9 cellular contexts compared by ENCODE assay signal in genomic region chr18:36411745-36412168, GRCh38.
DNase-seq lines count a peak whose midpoint lies in the region; FAIRE-seq and TF ChIP-seq lines count a peak whose summit lies in the region.
"Had no signal": no experiment of that assay in that cellular context is flagged by ENCODE, and none has a peak within 500 bp of the region (broad histone marks: within the 10 kb centered on the region; RNA-seq: fewer than 3 reads in every experiment).

No MANE protein-coding gene starts in this region.

- WGBS in spleen, 5 donors = 60 to 82% (median 68%) methylated on average over 3 of the region's 3 CpGs

- no peak overlapping the region for H2AFZ ChIP-seq in keratinocyte (ENCODE audit: control insufficient read depth, low read length)

- H3K4me3 ChIP-seq in keratinocyte (ENCODE audit: control insufficient read depth in 2 of 3, extremely low read depth in 1 of 3, insufficient read depth in 2 of 3, low read depth in 1 of 3, low read length in 3 of 3) (no peak overlapping the region), spleen (no peak overlapping the region)

- no peaks in the 10 kb centered on the region for H3K9me1 ChIP-seq in keratinocyte (ENCODE audit: control insufficient read depth, extremely low read depth, insufficient read depth, low read length)

- H3K9me3 ChIP-seq in keratinocyte (ENCODE audit: control insufficient read depth, low read depth, low read length) = no peaks in the 10 kb centered on the region
- no peaks in the 10 kb centered on the region for H3K9me3 ChIP-seq in spleen

- TF ChIP-seq POLR2A in spleen (IDR thresholded peaks at IDR 0.05) = no peak

- no peaks in the 10 kb centered on the region for H4K20me1 ChIP-seq in keratinocyte (ENCODE audit: control insufficient read depth, extremely low read depth, insufficient read depth, low read length)

- peak; percentile 38 for DNase-seq in DMS53 treated with DMSO at 0.1 percent for 48 hours (lab: John Stamatoyannopoulos, UW; ENCODE audit: unreplicated experiment)
- peak; percentile 19 for DNase-seq in HuH-7 (ENCODE audit: low spot score)
- DNase-seq in SW480 (ENCODE audit: low spot score) = peak; percentile 50
- no peak for DNase-seq in keratinocyte (ENCODE audit: low read depth, low spot score)
- no peak for DNase-seq in cerebellum (ENCODE audit: low spot score)
- DNase-seq in activated CD4-positive, alpha-beta T cell treated with anti-CD3 and anti-CD28 coated beads for 4 hours = no peak
- DNase-seq in activated effector memory CD4-positive, alpha-beta T cell treated with Interleukin-2 at 50 U/mL for 16 hours = no peak
- no peak for DNase-seq in spleen
- DNase-seq: naive thymus-derived CD4-positive, alpha-beta T cell had no signal

- peak; percentile 54 to 66 (median 57) for TF ChIP-seq CTCF in keratinocyte (optimal IDR thresholded peaks at IDR 0.05 in 1 of 3, IDR thresholded peaks at IDR 0.05 in 1 of 3, conservative IDR thresholded peaks at IDR 0.05 in 1 of 3; ENCODE audit: extremely low read depth in 1 of 3, insufficient read depth in 2 of 3, low read length in 3 of 3)
- no peak for TF ChIP-seq CTCF in spleen (IDR thresholded peaks at IDR 0.05 in 8 of 11, conservative IDR thresholded peaks at IDR 0.05 in 3 of 11)

- no peak overlapping the region for H3K27ac ChIP-seq in keratinocyte (ENCODE audit: control insufficient read depth, insufficient read depth, low read length)
- no peak overlapping the region for H3K27ac ChIP-seq in spleen

- no peaks in the 10 kb centered on the region for H3K79me2 ChIP-seq in keratinocyte (ENCODE audit: control insufficient read depth, insufficient read depth, low read length)

- FAIRE-seq in keratinocyte (lab: Jason Lieb, UNC) = no peak

- H3K9ac ChIP-seq in keratinocyte (ENCODE audit: control insufficient read depth, extremely low read depth, insufficient read depth, low read length) = no peak overlapping the region

- dilution Hi-C loops in keratinocyte (cut with MboI; ENCODE audit: extremely low pct_ligation_motif_present, low sequenced_read_pairs) = no loop called here

- H3K4me2 ChIP-seq in keratinocyte (ENCODE audit: control insufficient read depth, extremely low read depth, insufficient read depth, low read depth, low read length) = no peak overlapping the region

- intact Hi-C loops in spleen (cut with DNase I; ENCODE audit: low total_unique reads) = no loop called here

- no peaks in the 10 kb centered on the region for H3K27me3 ChIP-seq in keratinocyte (ENCODE audit: control insufficient read depth, extremely low read depth, insufficient read depth, low read length)
- H3K27me3 ChIP-seq in spleen (replicated peaks in 1 of 7) = no peaks in the 10 kb centered on the region

- H3K36me3 ChIP-seq in keratinocyte (ENCODE audit: control insufficient read depth in 2 of 2, extremely low read depth in 1 of 2, insufficient read depth in 2 of 2, low read length in 2 of 2) (no peaks in the 10 kb centered on the region), spleen (no peaks in the 10 kb centered on the region)

- H3K4me1 ChIP-seq in keratinocyte (ENCODE audit: control insufficient read depth, extremely low read depth, insufficient read depth, low read length) = peaks cover 4% of the 10 kb centered on the region
- H3K4me1 ChIP-seq in spleen = no peaks in the 10 kb centered on the region

Comparison
In these comparisons a context has a peak if more than half of its experiments do, and no peak if none do; other contexts are left out.
1. DNase-seq: peak in DMS53 treated with DMSO at 0.1 percent for 48 hours (single experiment), HuH-7 (single experiment) and SW480 (single experiment); none in keratinocyte (single experiment), cerebellum (single experiment), activated CD4-positive, alpha-beta T cell treated with anti-CD3 and anti-CD28 coated beads for 4 hours (0 of 2), activated effector memory CD4-positive, alpha-beta T cell treated with Interleukin-2 at 50 U/mL for 16 hours (single experiment) and spleen (single experiment).
2. CTCF ChIP-seq: peak in keratinocyte (3 of 3); none in spleen (0 of 11).